ENCODE assay signal across 8 cellular contexts in the genomic region with DNA sequence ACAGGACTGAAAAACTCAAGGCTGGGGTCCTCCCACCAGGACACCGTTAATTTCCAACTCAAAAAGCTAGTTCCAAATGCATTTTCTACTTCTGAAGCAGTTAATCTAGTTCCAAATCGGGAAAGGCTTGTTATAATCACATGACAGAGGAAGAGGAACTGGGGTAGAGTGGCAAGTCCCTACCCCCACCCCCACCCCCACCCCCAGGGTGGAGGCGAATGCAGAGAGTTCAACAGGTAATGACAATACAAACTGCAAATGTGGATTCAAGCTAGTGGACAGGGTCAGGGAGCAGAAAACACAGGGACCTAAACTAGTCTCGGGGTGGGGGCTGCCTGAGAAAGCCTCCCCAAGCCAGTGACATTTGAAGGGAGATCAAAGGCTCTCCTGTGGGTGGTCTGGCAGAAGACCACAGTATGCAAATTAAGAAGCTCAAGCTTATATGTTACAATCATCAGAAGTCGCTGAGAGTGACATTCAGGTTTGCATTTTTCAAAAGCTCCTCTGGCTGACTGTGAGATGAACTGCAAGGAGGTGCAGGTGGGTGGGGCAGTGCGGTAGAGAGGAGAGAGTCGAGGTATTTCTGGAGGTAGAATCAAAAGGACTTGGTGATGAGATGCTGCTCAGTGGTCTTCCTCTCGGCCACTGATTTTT. TPM values are rescaled to one million over a fixed set of nuclear protein-coding genes. Genes with fewer than 3 reads are reported as not detected.
A peak's percentile ranks its signal among the peaks of the same experiment; 100 is the strongest.
DNase-seq lines count a peak whose midpoint lies in the region; ATAC-seq and TF ChIP-seq lines count a peak whose summit lies in the region.

No MANE protein-coding gene starts in this region.

- POLR2A ChIA-PET in GM10248 (lab: Yijun Ruan, JAX) (interaction anchor here (0.6 to 2.1 kb wide), 3 partner anchors 8 to 56 kb away, joined by 3 to 8 read pairs (median 3); a partner anchor contains a TSS), HEK293T (lab: Yijun Ruan, JAX) (interaction anchor here (1.3 to 2.2 kb wide), 2 partner anchors 10 to 48 kb away, joined by 4 to 7 read pairs; no protein-coding TSS in a partner anchor)

- peak; percentile 51 for ATAC-seq in GM19463 (IDR thresholded peaks at IDR 0.05; ENCODE audit: unreplicated experiment)
- ATAC-seq in activated T-cell treated with anti-CD3 and anti-CD28 coated beads, Interleukin-2, amount 50 U/mL, for 4 hours = peak; percentile 61 to 64

- H3K27me3 Mint-ChIP-seq in activated T-cell treated with anti-CD3 and anti-CD28 coated beads, Interleukin-2, amount 50 U/mL, for 4 hours (ENCODE audit: low read depth) = no peaks in the 10 kb centered on the region

- no peaks in the 10 kb centered on the region for H3K27me3 ChIP-seq in HL-60 (ENCODE audit: insufficient read depth, poor library complexity, severe bottlenecking)

- CTCF ChIA-PET in GM10248 (lab: Yijun Ruan, JAX) = interaction anchor here (1.1 to 5.7 kb wide), 11 partner anchors 10 to 67 kb away, joined by 3 to 53 read pairs (median 5); a partner anchor contains a TSS
- CTCF ChIA-PET in HEK293T (lab: Yijun Ruan, JAX) = interaction anchor here (1.2 to 1.8 kb wide), 2 partner anchors 23 kb away, joined by 3 to 8 read pairs; no protein-coding TSS in a partner anchor

- H3K4me3 Mint-ChIP-seq in activated T-cell treated with anti-CD3 and anti-CD28 coated beads, Interleukin-2, amount 50 U/mL, for 4 hours = peak overlapping the region; percentile 68

- peak; percentile 71 for DNase-seq in GM10248 (ENCODE audit: extremely low spot score)
- peak; percentile 43 to 64 for DNase-seq in HL-60 (ENCODE audit: low read depth in 1 of 2, low spot score in 1 of 2)
- peak; percentile 33 for DNase-seq in activated T-cell treated with anti-CD3 and anti-CD28 coated beads, Interleukin-2, amount 50 U/mL, for 4 hours
- DNase-seq in pons (ENCODE audit: low spot score) = peak; percentile 24
- no peak for DNase-seq in midbrain (lab: John Stamatoyannopoulos, UW)
- no peak for DNase-seq in EL
- DNase-seq in HEK293T (ENCODE audit: extremely low spot score) = no peak

- H3K27ac ChIP-seq in HL-60 (replicated peaks) = peak overlapping the region; percentile 83

- H3K36me3 Mint-ChIP-seq in activated T-cell treated with anti-CD3 and anti-CD28 coated beads, Interleukin-2, amount 50 U/mL, for 4 hours (ENCODE audit: insufficient read depth) = peaks cover 3% of the 10 kb centered on the region

- H3K4me1 Mint-ChIP-seq in activated T-cell treated with anti-CD3 and anti-CD28 coated beads, Interleukin-2, amount 50 U/mL, for 4 hours (ENCODE audit: low read depth) = peaks cover 96% of the 10 kb centered on the region

- H3K4me3 ChIP-seq in HL-60 (replicated peaks; ENCODE audit: insufficient read depth, low read length) = 0 out of 2 replicates have a peak overlapping the region, but pooled peaks have one; percentile 3

- TF ChIP-seq CTCF in GM10248 (IDR thresholded peaks at IDR 0.05; ENCODE audit: control extremely low read depth, extremely low read depth, low read depth, missing control alignments) = no peak
- TF ChIP-seq CTCF in HL-60 (IDR thresholded peaks at IDR 0.05; ENCODE audit: insufficient read depth, low read length) = no peak

- no peaks in the 10 kb centered on the region for H3K9me3 Mint-ChIP-seq in activated T-cell treated with anti-CD3 and anti-CD28 coated beads, Interleukin-2, amount 50 U/mL, for 4 hours

TF ChIP-seq in HEK293T, 16 proteins besides CTCF, POLR2A, EP300 and RAD21:
- no peak for TF ChIP-seq NFRKB (IDR thresholded peaks at IDR 0.05)
- TF ChIP-seq TARDBP (IDR thresholded peaks at IDR 0.05) = no peak
- no peak for TF ChIP-seq CTBP1 (IDR thresholded peaks at IDR 0.05; ENCODE audit: borderline replicate concordance)
- TF ChIP-seq FOXM1 (IDR thresholded peaks at IDR 0.05; ENCODE audit: borderline replicate concordance) = no peak
- TF ChIP-seq SUZ12 (IDR thresholded peaks at IDR 0.05) = no peak

RNA-seq across cellular contexts. Expression of a gene that starts 56.4 kb away (rescaled TPM):
- total RNA-seq in activated T-cell treated with anti-CD3 and anti-CD28 coated beads, Interleukin-2, amount 50 U/mL, for 4 hours = 100 to 1,000 TPM; 111 to 140 (median 134) TPM

RNA-seq across cellular contexts. Expression of a gene that starts 59.8 kb away (rescaled TPM):
- 100 to 1,000 TPM; 186 to 210 (median 207) TPM for total RNA-seq in activated T-cell treated with anti-CD3 and anti-CD28 coated beads, Interleukin-2, amount 50 U/mL, for 4 hours

Comparison
In these comparisons a context has a peak if more than half of its experiments do, and no peak if none do; other contexts are left out.
1. DNase-seq: peak in GM10248 (single experiment), HL-60 (2 of 2), activated T-cell treated with anti-CD3 and anti-CD28 coated beads, Interleukin-2, amount 50 U/mL, for 4 hours (single experiment) and pons (single experiment); none in midbrain (single experiment), EL (single experiment) and HEK293T (single experiment).